32 cellular contexts compared by ENCODE assay signal in genomic region chr5:129781594-129781993, GRCh38. TPM values are rescaled to one million over a fixed set of nuclear protein-coding genes. Genes with fewer than 3 reads are reported as not detected.
"Had no signal": no experiment of that assay in that cellular context is flagged by ENCODE, and none has a peak within 500 bp of the region (broad histone marks: within the 10 kb centered on the region; RNA-seq: fewer than 3 reads in every experiment).

No MANE protein-coding gene starts in this region.

- DNase-seq: natural killer cell; occipital lobe; ovary; posterior cingulate gyrus; psoas muscle; right cardiac atrium; right lobe of liver; sigmoid colon; spleen; stimulated activated CD4-positive, alpha-beta T cell treated with anti-CD3 and anti-CD28 coated beads, Interleukin-12 subunit alpha, Interleukin-12 subunit beta, amount 100 ng/mL, for 4 hours; stimulated activated CD4-positive, alpha-beta T cell treated with anti-CD3 and anti-CD28 coated beads, Interleukin-1b, Interleukin-23, amount 100 ng/mL, for 48 hours; stimulated activated CD4-positive, alpha-beta T cell treated with anti-CD3 and anti-CD28 coated beads, Interleukin-4, amount 100 ng/mL, for 1 hour; stimulated activated CD4-positive, alpha-beta T cell treated with anti-CD3 and anti-CD28 coated beads, Interleukin-4, amount 100 ng/mL, for 4 hours; stimulated activated CD8-positive, alpha-beta memory T cell treated with anti-CD3 and anti-CD28 coated beads, Interleukin-4, amount 100 ng/mL, for 48 hours; stimulated activated naive CD4-positive, alpha-beta T cell; stimulated activated naive CD8-positive, alpha-beta T cell treated with anti-CD3 and anti-CD28 coated beads, Interleukin-15, amount 100 ng/mL, for 72 hours; stimulated activated naive CD8-positive, alpha-beta T cell treated with anti-CD3 and anti-CD28 coated beads, Interleukin-15, Interleukin-2, amounts not matched to agents 100 U/mL and 50 U/mL, for 24 hours; substantia nigra; testis; tibial artery; transverse colon had no signal

- ATAC-seq: natural killer cell; psoas muscle; right cardiac atrium; right lobe of liver; stimulated activated memory B cell treated with anti-CD40 and anti-IgM and Interleukin-4, amounts not matched to agents 10 μg/mL and 1 μg/mL and 100 μg/mL, for 72 hours; stimulated activated naive CD8-positive, alpha-beta T cell treated with anti-CD3 and anti-CD28 coated beads, Interleukin-15, amount 100 ng/mL, for 72 hours; stimulated activated naive CD8-positive, alpha-beta T cell treated with anti-CD3 and anti-CD28 coated beads, Interleukin-15, Interleukin-2, amounts not matched to agents 100 U/mL and 50 U/mL, for 24 hours had no signal

- H3K4me3 ChIP-seq: neural progenitor cell, ovary, psoas muscle, right lobe of liver, sigmoid colon, skin epidermis, smooth muscle cell, spleen, suprapubic skin, testis, tibial artery, transverse colon, vagina had no signal

- H3K4me2 ChIP-seq: neural progenitor cell, smooth muscle cell had no signal

- H3K36me3 ChIP-seq: neural progenitor cell, ovary, right lobe of liver, sigmoid colon, spleen, suprapubic skin, tibial artery, transverse colon, vagina had no signal

- H3K9me3 ChIP-seq: ovary, psoas muscle, right lobe of liver, sigmoid colon, spleen, suprapubic skin, testis, tibial artery, transverse colon, vagina had no signal

- H3K27me3 ChIP-seq: neural progenitor cell, ovary, right lobe of liver, sigmoid colon, suprapubic skin, testis, tibial artery, transverse colon, vagina had no signal

- H3K27ac ChIP-seq: neural progenitor cell, ovary, parathyroid adenoma, psoas muscle, right lobe of liver, sigmoid colon, skin epidermis, spleen, suprapubic skin, testis, tibial artery, transverse colon, vagina had no signal

- H3K9ac ChIP-seq: neural progenitor cell, parathyroid adenoma had no signal

- H2AFZ ChIP-seq: neural progenitor cell, parathyroid adenoma had no signal

- H3K4me1 ChIP-seq: neural progenitor cell, parathyroid adenoma, psoas muscle, right lobe of liver, sigmoid colon, spleen, suprapubic skin, testis, tibial artery, transverse colon, vagina had no signal

- H3K79me2 ChIP-seq: parathyroid adenoma had no signal

RNA-seq across cellular contexts. Expression of gene MINAR2, which starts 33.7 kb away (rescaled TPM):
- total RNA-seq: natural killer cell, occipital lobe, osteoblast, psoas muscle, renal cortical epithelial cell, right cardiac atrium, right lobe of liver, smooth muscle cell, spleen, suprapubic skin, testis, transverse colon, ureter, vagina had no signal
- polyA plus RNA-seq: psoas muscle, right cardiac atrium, sigmoid colon, smooth muscle cell, spleen, thymus had no signal
